In genomic region chr2:42783511-42783910, GRCh38 we compare ENCODE assay signal across 23 cellular contexts. TPM values are rescaled to one million over a fixed set of nuclear protein-coding genes. Genes with fewer than 3 reads are reported as not detected.
A peak's percentile ranks its signal among the peaks of the same experiment; 100 is the strongest.
DNase-seq lines count a peak whose midpoint lies in the region; ATAC-seq and TF ChIP-seq lines count a peak whose summit lies in the region.
"Had no signal": no experiment of that assay in that cellular context is flagged by ENCODE, and none has a peak within 500 bp of the region (broad histone marks: within the 10 kb centered on the region; RNA-seq: fewer than 3 reads in every experiment).

No MANE protein-coding gene starts in this region.

- H3K79me1 ChIP-seq in mesendoderm (ENCODE audit: low read length): no peaks in the 10 kb centered on the region

- H4K8ac ChIP-seq in mesendoderm (ENCODE audit: low read depth, low read length): no peak overlapping the region

- H3K23ac ChIP-seq in mesendoderm (ENCODE audit: low read length): no peak overlapping the region

- no peak overlapping the region for H3K4me3 ChIP-seq in endodermal cell (ENCODE audit: low read length)
- no peak overlapping the region for H3K4me3 ChIP-seq in mesendoderm (ENCODE audit: low read length)
- H3K4me3 ChIP-seq in GM23338: no peak overlapping the region
- H3K4me3 ChIP-seq: BLaER1 treated with 17β-estradiol and CSF1 and Interleukin-3, amounts not matched to agents 10 nM and 100 nM had no signal

- no peaks in the 10 kb centered on the region for H3K9me2 ChIP-seq in GM23338 (ENCODE audit: insufficient read depth)

- no peak overlapping the region for H3K4me2 ChIP-seq in mesendoderm (ENCODE audit: low read length)
- H3K4me2 ChIP-seq in GM23338: no peak overlapping the region
- H3K4me2 ChIP-seq: BLaER1 treated with 17β-estradiol and CSF1 and Interleukin-3, amounts not matched to agents 10 nM and 100 nM had no signal

- H3K9ac ChIP-seq in endodermal cell (ENCODE audit: extremely low read depth, low read length, poor library complexity, severe bottlenecking): no peak overlapping the region
- H3K9ac ChIP-seq in mesendoderm (ENCODE audit: low read length): no peak overlapping the region
- H3K9ac ChIP-seq: BLaER1 treated with 17β-estradiol and CSF1 and Interleukin-3, amounts not matched to agents 10 nM and 100 nM had no signal

- no peak overlapping the region for H3K27ac Mint-ChIP-seq in activated CD4-positive, alpha-beta memory T cell treated with anti-CD3 and anti-CD28 coated beads for 36 hours
- no peak overlapping the region for H3K27ac Mint-ChIP-seq in activated CD4-positive, alpha-beta memory T cell treated with anti-CD3 and anti-CD28 coated beads, Interleukin-2, amount 10 ng/mL, durations not matched to agents 7 days and 5 days
- H3K27ac Mint-ChIP-seq in endodermal cell (no peak overlapping the region), GM23338 (no peak overlapping the region)
- H3K27ac Mint-ChIP-seq: CD14-positive monocyte; CD4-positive, alpha-beta T cell; CD8-positive, alpha-beta memory T cell had no signal

- 85 to 96% methylated on average over 4 to 9 of the region's 9 CpGs for WGBS in endodermal cell (ENCODE audit: insufficient coverage in 1 of 2, insufficient read length in 1 of 2), 2 experiments
- WGBS in mesendoderm (ENCODE audit: extremely low coverage, insufficient coverage, low lambda C conversion rate): no CpG with 5 or more reads among the region's 9 CpGs

- H3K36me3 ChIP-seq in endodermal cell (ENCODE audit: control insufficient read depth, insufficient read depth, low read length) (no peaks in the 10 kb centered on the region), mesendoderm (ENCODE audit: control insufficient read depth, insufficient read depth, low read length) (no peaks in the 10 kb centered on the region), GM23338 (ENCODE audit: insufficient read depth) (peaks cover 20% of the 10 kb centered on the region)
- H3K36me3 ChIP-seq: BE2C had no signal

- TF ChIP-seq CTCF in endodermal cell (conservative IDR thresholded peaks at IDR 0.05): no peak
- TF ChIP-seq CTCF in GM23338 (conservative IDR thresholded peaks at IDR 0.05; ENCODE audit: low read depth in 2 of 2): no peak

- peak overlapping the region; percentile 56 for H2BK5ac ChIP-seq in mesendoderm (ENCODE audit: low read length)

- CTCF ChIA-PET in activated CD4-positive, alpha-beta memory T cell treated with anti-CD3 and anti-CD28 coated beads for 36 hours (lab: Charles Lee): no interaction called here
- CTCF ChIA-PET in activated CD4-positive, alpha-beta memory T cell treated with anti-CD3 and anti-CD28 coated beads, Interleukin-2, amount 10 ng/mL, durations not matched to agents 7 days and 5 days (lab: Charles Lee): no interaction called here

- no peaks in the 10 kb centered on the region for H3K36me3 Mint-ChIP-seq in activated CD4-positive, alpha-beta memory T cell treated with anti-CD3 and anti-CD28 coated beads for 36 hours
- H3K36me3 Mint-ChIP-seq in activated CD4-positive, alpha-beta memory T cell treated with anti-CD3 and anti-CD28 coated beads, Interleukin-2, amount 10 ng/mL, durations not matched to agents 7 days and 5 days (ENCODE audit: low read depth): no peaks in the 10 kb centered on the region
- H3K36me3 Mint-ChIP-seq in endodermal cell (ENCODE audit: low read depth): peaks cover 36% of the 10 kb centered on the region
- peaks cover 40% of the 10 kb centered on the region for H3K36me3 Mint-ChIP-seq in GM23338 (ENCODE audit: low read depth)

- H4K5ac ChIP-seq in mesendoderm (ENCODE audit: low read length): no peak overlapping the region

- H2AK5ac ChIP-seq in mesendoderm (ENCODE audit: low read length): no peak overlapping the region

- H2AFZ ChIP-seq in GM23338: no peak overlapping the region

- peaks cover 36% of the 10 kb centered on the region for H3K9me3 ChIP-seq in endodermal cell (ENCODE audit: control insufficient read depth, low read length)

- H3K79me2 ChIP-seq in mesendoderm (ENCODE audit: control insufficient read depth, insufficient read depth, low read length) (no peaks in the 10 kb centered on the region), GM23338 (replicated peaks; ENCODE audit: insufficient read depth) (no peaks in the 10 kb centered on the region)

- peaks cover 4% of the 10 kb centered on the region for H3K27me3 Mint-ChIP-seq in activated CD4-positive, alpha-beta memory T cell treated with anti-CD3 and anti-CD28 coated beads for 36 hours
- H3K27me3 Mint-ChIP-seq in activated CD4-positive, alpha-beta memory T cell treated with anti-CD3 and anti-CD28 coated beads, Interleukin-2, amount 10 ng/mL, durations not matched to agents 7 days and 5 days: no peaks in the 10 kb centered on the region
- H3K27me3 Mint-ChIP-seq in endodermal cell (ENCODE audit: insufficient read depth) (no peaks in the 10 kb centered on the region), GM23338 (ENCODE audit: insufficient read depth, low read depth, poor library complexity) (peaks cover 4% of the 10 kb centered on the region)

- no peak overlapping the region for H3K4ac ChIP-seq in mesendoderm (ENCODE audit: low read depth, low read length)

- H2BK120ac ChIP-seq in mesendoderm (ENCODE audit: low read depth, low read length): no peak overlapping the region

- POLR2A ChIA-PET in activated CD4-positive, alpha-beta memory T cell treated with anti-CD3 and anti-CD28 coated beads for 36 hours (lab: Charles Lee): no interaction called here
- POLR2A ChIA-PET in activated CD4-positive, alpha-beta memory T cell treated with anti-CD3 and anti-CD28 coated beads, Interleukin-2, amount 10 ng/mL, durations not matched to agents 7 days and 5 days (lab: Charles Lee): no interaction called here

- H2BK15ac ChIP-seq in mesendoderm (replicated peaks; ENCODE audit: low read depth): no peak overlapping the region

- no peak overlapping the region for H3K18ac ChIP-seq in mesendoderm (ENCODE audit: low read length)

- H3K4me3 Mint-ChIP-seq in activated CD4-positive, alpha-beta memory T cell treated with anti-CD3 and anti-CD28 coated beads for 36 hours: no peak overlapping the region
- H3K4me3 Mint-ChIP-seq in activated CD4-positive, alpha-beta memory T cell treated with anti-CD3 and anti-CD28 coated beads, Interleukin-2, amount 10 ng/mL, durations not matched to agents 7 days and 5 days: no peak overlapping the region
- no peak overlapping the region for H3K4me3 Mint-ChIP-seq in endodermal cell
- H3K4me3 Mint-ChIP-seq in GM23338: no peak overlapping the region
- H3K4me3 Mint-ChIP-seq: CD14-positive monocyte; CD4-positive, alpha-beta T cell; CD8-positive, alpha-beta memory T cell had no signal

- peak overlapping the region; percentile 44 for H3K56ac ChIP-seq in mesendoderm (ENCODE audit: low read length)

- no peak for ATAC-seq in GM23338

- H3K4me1 Mint-ChIP-seq in activated CD4-positive, alpha-beta memory T cell treated with anti-CD3 and anti-CD28 coated beads for 36 hours (ENCODE audit: low read depth): no peaks in the 10 kb centered on the region
- H3K4me1 Mint-ChIP-seq in activated CD4-positive, alpha-beta memory T cell treated with anti-CD3 and anti-CD28 coated beads, Interleukin-2, amount 10 ng/mL, durations not matched to agents 7 days and 5 days: no peaks in the 10 kb centered on the region
- H3K4me1 Mint-ChIP-seq in endodermal cell (peaks cover 3% of the 10 kb centered on the region), GM23338 (peaks cover 5% of the 10 kb centered on the region; the same call in 1 of the 3 replicates)
- H3K4me1 Mint-ChIP-seq: CD14-positive monocyte had no signal

- peaks cover 4% of the 10 kb centered on the region for H3K9me3 Mint-ChIP-seq in activated CD4-positive, alpha-beta memory T cell treated with anti-CD3 and anti-CD28 coated beads for 36 hours
- H3K9me3 Mint-ChIP-seq in activated CD4-positive, alpha-beta memory T cell treated with anti-CD3 and anti-CD28 coated beads, Interleukin-2, amount 10 ng/mL, durations not matched to agents 7 days and 5 days: peaks cover 8% of the 10 kb centered on the region
- H3K9me3 Mint-ChIP-seq in endodermal cell (peaks cover 44% of the 10 kb centered on the region), GM23338 (peaks cover 38% of the 10 kb centered on the region)
- H3K9me3 Mint-ChIP-seq: CD4-positive, alpha-beta T cell had no signal

- peak; percentile 2 for DNase-seq in activated CD4-positive, alpha-beta memory T cell treated with anti-CD3 and anti-CD28 coated beads for 36 hours
- no peak for DNase-seq in activated CD4-positive, alpha-beta memory T cell treated with anti-CD3 and anti-CD28 coated beads, Interleukin-2, amount 10 ng/mL, durations not matched to agents 7 days and 5 days
- DNase-seq in endodermal cell (peak; percentile 34), mesendoderm (no peak), ureter (ENCODE audit: low spot score) (peak; percentile 26), NCI-H2227 (lab: John Stamatoyannopoulos, UW; ENCODE audit: unreplicated experiment) (no peak), GM23338 (ENCODE audit: low spot score) (no peak), NCI-H2107 (lab: John Stamatoyannopoulos, UW) (no peak)
- DNase-seq: ACHN; AML-193; BE2C; Calu3; CD4-positive, alpha-beta T cell; CD8-positive, alpha-beta memory T cell; DMS53; DMS79 treated with DMSO at 0.1 percent for 48 hours; GF-D8; HCEC 1CT had no signal

- H3F3A ChIP-seq in GM23338 (replicated peaks; ENCODE audit: low read depth): no peaks in the 10 kb centered on the region

- intact Hi-C loops in activated CD4-positive, alpha-beta memory T cell treated with anti-CD3 and anti-CD28 coated beads for 36 hours (cut with micrococcal nuclease): no loop called here

- no peaks in the 10 kb centered on the region for H4K20me1 ChIP-seq in GM23338 (replicated peaks; ENCODE audit: insufficient read depth)
- H4K20me1 ChIP-seq: BLaER1 treated with 17β-estradiol and CSF1 and Interleukin-3, amounts not matched to agents 10 nM and 100 nM had no signal

- H3K27me3 ChIP-seq in endodermal cell (ENCODE audit: control insufficient read depth, insufficient read depth, low read length, poor library complexity, severe bottlenecking) (no peaks in the 10 kb centered on the region), mesendoderm (ENCODE audit: insufficient read depth, low read length, poor library complexity) (no peaks in the 10 kb centered on the region), GM23338 (ENCODE audit: insufficient read depth) (no peaks in the 10 kb centered on the region)
- H3K27me3 ChIP-seq: BE2C; BLaER1 treated with 17β-estradiol and CSF1 and Interleukin-3, amounts not matched to agents 10 nM and 100 nM had no signal

- H3K4me1 ChIP-seq in endodermal cell (ENCODE audit: control insufficient read depth, insufficient read depth, low read length) (no peaks in the 10 kb centered on the region), mesendoderm (ENCODE audit: control insufficient read depth, low read depth, low read length) (peaks cover 9% of the 10 kb centered on the region), GM23338 (ENCODE audit: insufficient read depth) (no peaks in the 10 kb centered on the region)
- H3K4me1 ChIP-seq: BLaER1 treated with 17β-estradiol and CSF1 and Interleukin-3, amounts not matched to agents 10 nM and 100 nM had no signal

- H3K27ac ChIP-seq in endodermal cell (ENCODE audit: low read depth, low read length) (no peak overlapping the region), mesendoderm (ENCODE audit: low read depth, low read length) (no peak overlapping the region), GM23338 (ENCODE audit: low read depth) (no peak overlapping the region)
- H3K27ac ChIP-seq: 22Rv1; BLaER1 treated with 17β-estradiol and CSF1 and Interleukin-3, amounts not matched to agents 10 nM and 100 nM had no signal

RNA-seq across cellular contexts. Expression of gene HAAO, which starts 8.9 kb away (rescaled TPM):
- under 1 TPM in 1 of 2 experiments, not detected in 1; 0.17 TPM for total RNA-seq in activated CD4-positive, alpha-beta memory T cell treated with anti-CD3 and anti-CD28 coated beads for 36 hours
- under 1 TPM; 0.18 to 0.28 TPM for total RNA-seq in activated CD4-positive, alpha-beta memory T cell treated with anti-CD3 and anti-CD28 coated beads, Interleukin-2, amount 10 ng/mL, durations not matched to agents 7 days and 5 days
- total RNA-seq in endodermal cell (10 to 100 TPM; 13.4 to 24.2 TPM), ureter (14.1 TPM)
- 6.8 TPM for polyA plus RNA-seq in endodermal cell (2013, experiment 1 of 2)
- polyA plus RNA-seq in endodermal cell (2013, experiment 2 of 2): 7.2 TPM
- polyA plus RNA-seq in mesendoderm (2013, experiment 1 of 2): 2.7 TPM
- 2.9 TPM for polyA plus RNA-seq in mesendoderm (2013, experiment 2 of 2)
- 0.97 and 2.6 TPM in 2 replicates for total RNA-seq in GM23338 (2014; rRNA removed; shearing (Covaris generic))
- polyA plus RNA-seq in GM23338 (2016; fragmentation: Nextera tagmentation; extraction: Ambion mirVana): 2.4 and 3.2 TPM in 2 replicates
- total RNA-seq: CD4-positive, alpha-beta T cell; Daoy; G401 had no signal
- polyA plus RNA-seq: CD8-positive, alpha-beta memory T cell had no signal

RNA-seq across cellular contexts. Expression of gene OXER1, which starts 19.6 kb away (rescaled TPM):
- total RNA-seq in activated CD4-positive, alpha-beta memory T cell treated with anti-CD3 and anti-CD28 coated beads for 36 hours: not detected
- total RNA-seq in activated CD4-positive, alpha-beta memory T cell treated with anti-CD3 and anti-CD28 coated beads, Interleukin-2, amount 10 ng/mL, durations not matched to agents 7 days and 5 days: not detected
- total RNA-seq in endodermal cell (1 to 10 TPM; 3.5 to 6.5 TPM), ureter (3.1 TPM)
- polyA plus RNA-seq in endodermal cell (2013, experiment 1 of 2): 2.4 TPM
- 2.1 TPM for polyA plus RNA-seq in endodermal cell (2013, experiment 2 of 2)
- polyA plus RNA-seq in mesendoderm (2013, experiment 1 of 2): 0.95 TPM
- polyA plus RNA-seq in mesendoderm (2013, experiment 2 of 2): 0.78 TPM
- 0.31 and 0.69 TPM in 2 replicates for total RNA-seq in GM23338 (2014; rRNA removed; shearing (Covaris generic))
- polyA plus RNA-seq in GM23338 (2016; fragmentation: Nextera tagmentation; extraction: Ambion mirVana): 1.2 and 1.5 TPM in 2 replicates
- total RNA-seq: CD4-positive, alpha-beta T cell; Daoy; G401 had no signal

Comparison
In these comparisons a context has a peak if more than half of its experiments do, and no peak if none do; other contexts are left out.
1. DNase-seq: peak in activated CD4-positive, alpha-beta memory T cell treated with anti-CD3 and anti-CD28 coated beads for 36 hours (single experiment), endodermal cell (single experiment) and ureter (single experiment); none in activated CD4-positive, alpha-beta memory T cell treated with anti-CD3 and anti-CD28 coated beads, Interleukin-2, amount 10 ng/mL, durations not matched to agents 7 days and 5 days (single experiment), mesendoderm (single experiment), NCI-H2227 (single experiment), GM23338 (single experiment) and NCI-H2107 (single experiment).